In the genomic region with DNA sequence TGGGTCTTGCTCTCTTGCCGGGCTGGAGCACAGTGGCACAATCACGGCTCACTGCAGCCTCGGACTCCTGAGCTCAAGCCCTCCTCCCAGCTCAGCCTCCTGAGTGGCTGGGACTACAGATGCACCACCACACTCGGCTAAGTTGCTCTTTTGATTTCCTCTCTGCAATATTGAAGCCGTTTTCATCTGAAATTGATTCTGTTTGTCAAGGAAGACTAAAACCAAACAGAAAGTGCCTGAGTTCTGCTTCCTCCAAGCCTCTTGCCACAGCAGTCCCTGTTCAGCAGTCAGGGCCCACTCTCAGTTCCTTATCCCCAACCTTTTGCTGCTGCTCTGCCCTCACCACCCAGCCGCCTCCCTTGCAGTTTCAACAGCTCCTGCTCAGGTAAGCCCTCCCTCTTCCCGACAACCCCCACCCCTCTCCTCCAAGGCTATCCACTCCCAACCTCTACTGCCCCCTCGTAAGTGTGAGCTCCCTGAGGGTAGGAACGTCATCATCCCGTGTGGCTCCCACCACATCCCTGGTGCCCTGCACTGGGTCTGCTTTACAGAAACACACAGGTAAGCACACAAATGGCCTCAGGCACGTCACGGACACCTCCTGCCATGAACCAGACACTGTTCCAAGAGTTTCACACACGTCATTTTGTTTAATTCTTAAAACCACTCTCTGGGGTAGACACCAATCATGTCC, we compare ENCODE assay signal across 9 cellular contexts.
DNase-seq lines count a peak whose midpoint lies in the region; ATAC-seq and TF ChIP-seq lines count a peak whose summit lies in the region.
"Had no signal": no experiment of that assay in that cellular context is flagged by ENCODE, and none has a peak within 500 bp of the region (broad histone marks: within the 10 kb centered on the region; RNA-seq: fewer than 3 reads in every experiment).

No MANE protein-coding gene starts in this region.

- no peaks in the 10 kb centered on the region for H3K79me2 ChIP-seq in OCI-LY7 (ENCODE audit: insufficient read depth, low read depth, low read length)

- no peak for TF ChIP-seq POLR2A in suprapubic skin (IDR thresholded peaks at IDR 0.05)

- peaks cover 18% of the 10 kb centered on the region for H3K36me3 Mint-ChIP-seq in activated CD8-positive, alpha-beta T cell treated with anti-CD3 and anti-CD28 coated beads, Interleukin-2, amount 10 ng/mL, durations not matched to agents 7 days and 5 days (ENCODE audit: low read depth)
- no peaks in the 10 kb centered on the region for H3K36me3 Mint-ChIP-seq in activated CD8-positive, alpha-beta T cell treated with anti-CD3 and anti-CD28 coated beads for 36 hours (ENCODE audit: low read depth)
- H3K36me3 Mint-ChIP-seq in glutamatergic neuron (ENCODE audit: unreplicated experiment) = peaks cover 7% of the 10 kb centered on the region

- no peaks in the 10 kb centered on the region for H3K27me3 ChIP-seq in suprapubic skin

- POLR2A ChIA-PET in activated CD8-positive, alpha-beta T cell treated with anti-CD3 and anti-CD28 coated beads, Interleukin-2, amount 10 ng/mL, durations not matched to agents 7 days and 5 days (lab: Charles Lee) = no interaction called here
- POLR2A ChIA-PET in activated CD8-positive, alpha-beta T cell treated with anti-CD3 and anti-CD28 coated beads for 36 hours (lab: Charles Lee) = interaction anchor here (0.9 to 1.5 kb wide), 2 partner anchors 24 to 48 kb away, joined by 3 to 4 read pairs; no protein-coding TSS in a partner anchor
- POLR2A ChIA-PET in OCI-LY7 (lab: Charles Lee) = interaction anchor here (0.9 to 1.7 kb wide), 7 partner anchors 8 to 146 kb away, joined by 3 to 7 read pairs (median 3); no protein-coding TSS in a partner anchor

- peak overlapping the region; percentile 63 for H3K4me2 ChIP-seq in OCI-LY7 (ENCODE audit: low read length)

- H3K27ac Mint-ChIP-seq in activated CD8-positive, alpha-beta T cell treated with anti-CD3 and anti-CD28 coated beads, Interleukin-2, amount 10 ng/mL, durations not matched to agents 7 days and 5 days = peak overlapping the region; percentile 81
- no peak overlapping the region for H3K27ac Mint-ChIP-seq in activated CD8-positive, alpha-beta T cell treated with anti-CD3 and anti-CD28 coated beads for 36 hours
- H3K27ac Mint-ChIP-seq in glutamatergic neuron (ENCODE audit: unreplicated experiment) = no peak overlapping the region

- no TSS peak for BruUV-seq in OCI-LY7 (replicated peaks; lab: Mats Ljungman, UMichigan)

- H3K36me3 ChIP-seq in OCI-LY7 (ENCODE audit: insufficient read depth, low read length) (no peaks in the 10 kb centered on the region), suprapubic skin (no peaks in the 10 kb centered on the region)

- peaks cover 37% of the 10 kb centered on the region for H3K4me1 Mint-ChIP-seq in activated CD8-positive, alpha-beta T cell treated with anti-CD3 and anti-CD28 coated beads, Interleukin-2, amount 10 ng/mL, durations not matched to agents 7 days and 5 days (ENCODE audit: low read depth)
- H3K4me1 Mint-ChIP-seq in activated CD8-positive, alpha-beta T cell treated with anti-CD3 and anti-CD28 coated beads for 36 hours (ENCODE audit: low read depth) = peaks cover 31% of the 10 kb centered on the region
- H3K4me1 Mint-ChIP-seq in glutamatergic neuron (ENCODE audit: low read depth, unreplicated experiment) = no peaks in the 10 kb centered on the region

- H3K4me1 ChIP-seq in OCI-LY7 (ENCODE audit: insufficient read depth, low read length, poor library complexity, severe bottlenecking) (peaks cover 17% of the 10 kb centered on the region), suprapubic skin (no peaks in the 10 kb centered on the region)

- DNase-seq in activated CD8-positive, alpha-beta T cell treated with anti-CD3 and anti-CD28 coated beads, Interleukin-2, amount 10 ng/mL, durations not matched to agents 7 days and 5 days = no peak
- DNase-seq in activated CD8-positive, alpha-beta T cell treated with anti-CD3 and anti-CD28 coated beads for 36 hours = no peak
- peak; percentile 78 for DNase-seq in OCI-LY7 (ENCODE audit: low spot score)
- DNase-seq in suprapubic skin (ENCODE audit: low spot score in 2 of 2) = no peak
- no peak for DNase-seq in ureter (ENCODE audit: low spot score)
- no peak for DNase-seq in NCI-H2081 treated with DMSO at 0.1 percent for 48 hours (lab: John Stamatoyannopoulos, UW)
- no peak for DNase-seq in glutamatergic neuron
- DNase-seq: dermis blood vessel endothelial cell had no signal

- H3K4me3 ChIP-seq in OCI-LY7 (ENCODE audit: low read depth, low read length, poor library complexity, severe bottlenecking) = peak overlapping the region; percentile 48
- no peak overlapping the region for H3K4me3 ChIP-seq in suprapubic skin

- H3K27me3 Mint-ChIP-seq in activated CD8-positive, alpha-beta T cell treated with anti-CD3 and anti-CD28 coated beads, Interleukin-2, amount 10 ng/mL, durations not matched to agents 7 days and 5 days (ENCODE audit: low read depth) = no peaks in the 10 kb centered on the region
- no peaks in the 10 kb centered on the region for H3K27me3 Mint-ChIP-seq in activated CD8-positive, alpha-beta T cell treated with anti-CD3 and anti-CD28 coated beads for 36 hours
- H3K27me3 Mint-ChIP-seq in glutamatergic neuron (ENCODE audit: unreplicated experiment) = no peaks in the 10 kb centered on the region

- no peaks in the 10 kb centered on the region for H4K20me1 ChIP-seq in OCI-LY7 (ENCODE audit: insufficient read depth, low read length)

- peak overlapping the region; percentile 88 for H2AFZ ChIP-seq in OCI-LY7 (ENCODE audit: low read length)

- H3K4me3 Mint-ChIP-seq in activated CD8-positive, alpha-beta T cell treated with anti-CD3 and anti-CD28 coated beads, Interleukin-2, amount 10 ng/mL, durations not matched to agents 7 days and 5 days = no peak overlapping the region
- no peak overlapping the region for H3K4me3 Mint-ChIP-seq in activated CD8-positive, alpha-beta T cell treated with anti-CD3 and anti-CD28 coated beads for 36 hours
- H3K4me3 Mint-ChIP-seq in glutamatergic neuron (ENCODE audit: unreplicated experiment) = no peak overlapping the region

- no peak for TF ChIP-seq CTCF in activated CD8-positive, alpha-beta T cell treated with anti-CD3 and anti-CD28 coated beads for 36 hours (IDR thresholded peaks at IDR 0.05)
- TF ChIP-seq CTCF in OCI-LY7 (conservative IDR thresholded peaks at IDR 0.05; ENCODE audit: low read length) = no peak
- no peak for TF ChIP-seq CTCF in suprapubic skin (IDR thresholded peaks at IDR 0.05)
- TF ChIP-seq CTCF in glutamatergic neuron (IDR thresholded peaks at IDR 0.05; ENCODE audit: partially characterized antibody, unreplicated experiment) = no peak

- intact Hi-C loops in activated CD8-positive, alpha-beta T cell treated with anti-CD3 and anti-CD28 coated beads for 36 hours (cut with micrococcal nuclease) = no loop called here
- intact Hi-C loops in OCI-LY7 (cut with micrococcal nuclease; ENCODE audit: unreplicated experiment) = loop anchor here (2.0 kb wide), 1 partner anchor 70 kb away; a partner anchor contains a TSS

- H3K9me3 ChIP-seq in OCI-LY7 (ENCODE audit: low read length) = no peaks in the 10 kb centered on the region
- H3K9me3 ChIP-seq in suprapubic skin = no peaks in the 10 kb centered on the region

- H3K9me2 ChIP-seq in OCI-LY7 (ENCODE audit: insufficient read depth, low read length) = no peaks in the 10 kb centered on the region

- WGBS in suprapubic skin = 84% methylated on average over 13 of the region's 13 CpGs

- CTCF ChIA-PET in activated CD8-positive, alpha-beta T cell treated with anti-CD3 and anti-CD28 coated beads, Interleukin-2, amount 10 ng/mL, durations not matched to agents 7 days and 5 days (lab: Charles Lee) = interaction anchor here (1.1 kb wide), 1 partner anchor 54 kb away, joined by 5 read pairs; no protein-coding TSS in a partner anchor
- CTCF ChIA-PET in activated CD8-positive, alpha-beta T cell treated with anti-CD3 and anti-CD28 coated beads for 36 hours (lab: Charles Lee) = no interaction called here
- CTCF ChIA-PET in OCI-LY7 (lab: Charles Lee; ENCODE audit: unreplicated experiment) = interaction anchor here (0.8 to 1.2 kb wide), 4 partner anchors 8 to 87 kb away, joined by 3 read pairs; no protein-coding TSS in a partner anchor

- H3K27ac ChIP-seq in OCI-LY7 (ENCODE audit: low read depth, low read length, poor library complexity, severe bottlenecking) (peak overlapping the region; percentile 59), suprapubic skin (peak overlapping the region; percentile 13)

- TF ChIP-seq EP300 in suprapubic skin (IDR thresholded peaks at IDR 0.05) = no peak

- ATAC-seq in activated CD8-positive, alpha-beta T cell treated with anti-CD3 and anti-CD28 coated beads, Interleukin-2, amount 10 ng/mL, durations not matched to agents 7 days and 5 days = no peak
- ATAC-seq in activated CD8-positive, alpha-beta T cell treated with anti-CD3 and anti-CD28 coated beads for 36 hours = no peak
- peak; percentile 87 for ATAC-seq in HG02870 (IDR thresholded peaks at IDR 0.05; ENCODE audit: unreplicated experiment)

- H3K9me3 Mint-ChIP-seq in activated CD8-positive, alpha-beta T cell treated with anti-CD3 and anti-CD28 coated beads, Interleukin-2, amount 10 ng/mL, durations not matched to agents 7 days and 5 days (ENCODE audit: insufficient read depth) = peaks cover 14% of the 10 kb centered on the region
- H3K9me3 Mint-ChIP-seq in activated CD8-positive, alpha-beta T cell treated with anti-CD3 and anti-CD28 coated beads for 36 hours = peaks cover 2% of the 10 kb centered on the region
- peaks cover 5% of the 10 kb centered on the region for H3K9me3 Mint-ChIP-seq in glutamatergic neuron (ENCODE audit: unreplicated experiment)
